Comparison of ENCODE assay signal across 8 cellular contexts in the genomic region with DNA sequence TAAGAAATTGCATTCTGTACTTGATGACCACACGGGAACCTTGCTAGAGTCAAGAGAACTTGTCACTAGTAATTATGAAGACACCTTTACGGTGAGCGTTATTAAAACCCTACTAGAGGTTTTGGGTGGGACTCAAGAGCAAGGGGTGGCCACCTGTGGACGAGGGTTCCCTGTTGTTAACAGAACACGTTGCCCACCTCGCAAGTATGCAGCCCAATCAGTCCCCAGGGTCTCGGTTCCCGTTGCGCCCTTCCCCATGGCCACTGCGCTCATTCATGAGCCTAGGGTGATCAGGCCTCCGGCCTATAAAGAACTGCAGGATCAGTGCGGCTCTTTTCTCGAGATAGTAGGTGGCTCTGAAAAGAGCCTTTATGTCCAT.
DNase-seq lines count a peak whose midpoint lies in the region; ATAC-seq and TF ChIP-seq lines count a peak whose summit lies in the region.

No MANE protein-coding gene starts in this region.

- H3K9ac ChIP-seq in mucosa of rectum (ENCODE audit: low read depth in 1 of 2, low read length in 2 of 2) = peak overlapping the region; percentile 69 to 76

- peak overlapping the region; percentile 44 for H3K4me3 ChIP-seq in HL-60 (replicated peaks; ENCODE audit: insufficient read depth, low read length)
- peak overlapping the region; percentile 77 to 82 for H3K4me3 ChIP-seq in mucosa of rectum (ENCODE audit: low read length in 2 of 2)

- DNase-seq in HL-60 (ENCODE audit: low read depth in 1 of 2, low spot score in 1 of 2) (no peak), MV-4-11 (lab: John Stamatoyannopoulos, UW) (no peak), T1000 (lab: John Stamatoyannopoulos, UW) (no peak)
- DNase-seq in central memory CD8-positive, alpha-beta T cell (ENCODE audit: low spot score in 2 of 2) = no peak
- DNase-seq in effector CD8-positive, alpha-beta T cell (lab: John Stamatoyannopoulos, UW) = no peak

- H3K4me1 Mint-ChIP-seq in central memory CD8-positive, alpha-beta T cell = peaks cover 31% of the 10 kb centered on the region

- TF ChIP-seq CTCF in 22Rv1 (IDR thresholded peaks at IDR 0.05) = no peak
- no peak for TF ChIP-seq CTCF in HL-60 (IDR thresholded peaks at IDR 0.05; ENCODE audit: insufficient read depth, low read length)

- H3K27ac Mint-ChIP-seq in central memory CD8-positive, alpha-beta T cell (ENCODE audit: low read depth) = peak overlapping the region; percentile 99

- peaks cover 9 to 17% of the 10 kb centered on the region in 2 donors for H3K4me1 ChIP-seq in mucosa of rectum (ENCODE audit: control insufficient read depth in 2 of 2, insufficient read depth in 2 of 2, low read length in 2 of 2)

- no peaks in the 10 kb centered on the region for H3K36me3 ChIP-seq in mucosa of rectum (ENCODE audit: control insufficient read depth in 2 of 2, insufficient read depth in 2 of 2, low read length in 2 of 2)

- peak; percentile 15 for ATAC-seq in GM19328 (IDR thresholded peaks at IDR 0.05; ENCODE audit: unreplicated experiment)
- no peak for ATAC-seq in central memory CD8-positive, alpha-beta T cell (replicated peaks; ENCODE audit: extremely low read depth, poor library complexity, severe bottlenecking)

- peak overlapping the region; percentile 94 for H3K4me3 Mint-ChIP-seq in central memory CD8-positive, alpha-beta T cell

- peaks cover 21% of the 10 kb centered on the region for H3K36me3 Mint-ChIP-seq in central memory CD8-positive, alpha-beta T cell (ENCODE audit: insufficient read depth)

- peaks cover 28% of the 10 kb centered on the region for H3K27me3 ChIP-seq in HL-60 (ENCODE audit: insufficient read depth, poor library complexity, severe bottlenecking)
- peaks cover 0 to 5% of the 10 kb centered on the region in 2 donors for H3K27me3 ChIP-seq in mucosa of rectum (ENCODE audit: control insufficient read depth in 2 of 2, insufficient read depth in 2 of 2, low read length in 2 of 2)

- H3K27ac ChIP-seq in 22Rv1 (peak overlapping the region; percentile 98), HL-60 (replicated peaks) (peak overlapping the region; percentile 62), mucosa of rectum (ENCODE audit: low read depth in 2 of 2, low read length in 2 of 2) (peak overlapping the region; percentile 86 to 93)

- no peaks in the 10 kb centered on the region for H3K9me3 Mint-ChIP-seq in central memory CD8-positive, alpha-beta T cell

- H3K27me3 Mint-ChIP-seq in central memory CD8-positive, alpha-beta T cell = no peaks in the 10 kb centered on the region

- H3K9me3 ChIP-seq in mucosa of rectum (ENCODE audit: control insufficient read depth in 2 of 2, low read length in 2 of 2) = no peaks in the 10 kb centered on the region
